In genomic region chr6:169666441-169666840, GRCh38 we compare ENCODE assay signal across 26 cellular contexts.
"Had no signal": no experiment of that assay in that cellular context is flagged by ENCODE, and none has a peak within 500 bp of the region (broad histone marks: within the 10 kb centered on the region; RNA-seq: fewer than 3 reads in every experiment).

No MANE protein-coding gene starts in this region.

- H3K4me1 Mint-ChIP-seq: endodermal cell had no signal

- H3K27me3 Mint-ChIP-seq: dendritic cell treated with granulocyte-macrophage colony-stimulating factor and Interleukin-4, amounts not matched to agents 40 ng/mL and 50 ng/mL, for 4 days; memory B cell; natural killer cell treated with Interleukin-12 subunit alpha and Interleukin-12 subunit beta and Interleukin-15 and Interleukin-18, amount 100 ng/mL, for 72 hours; stimulated activated naive B cell treated with anti-CD40 and anti-IgM and Interleukin-4, amounts not matched to agents 10 μg/mL and 1 μg/mL and 100 μg/mL, for 72 hours; stimulated activated naive CD8-positive, alpha-beta T cell treated with anti-CD3 and anti-CD28 coated beads, Interleukin-15, Interleukin-2, amounts not matched to agents 100 ng/mL and 50 ng/mL, for 24 hours had no signal

- H3K9me3 ChIP-seq: colonic mucosa, gastrocnemius medialis, ovary, psoas muscle, spleen, thoracic aorta, tibial nerve, upper lobe of left lung, uterus had no signal

- H3K36me3 ChIP-seq: colonic mucosa, ovary, uterus had no signal

- DNase-seq: colonic mucosa; effector CD8-positive, alpha-beta T cell; endodermal cell; foreskin fibroblast; gastrocnemius medialis; head of caudate nucleus; left ventricle myocardium superior; occipital lobe; ovary; posterior cingulate gyrus; psoas muscle; right cardiac atrium; spleen; stimulated activated CD4-positive, alpha-beta T cell treated with anti-CD3 and anti-CD28 coated beads, Interleukin-4, amount 100 ng/mL, for 4 hours; stimulated activated naive B cell treated with anti-CD40 and anti-IgM and Interleukin-4, amounts not matched to agents 10 μg/mL and 1 μg/mL and 100 μg/mL, for 72 hours; uterus had no signal

- H3K4me3 Mint-ChIP-seq: dendritic cell treated with granulocyte-macrophage colony-stimulating factor and Interleukin-4, amounts not matched to agents 40 ng/mL and 50 ng/mL, for 4 days; endodermal cell; memory B cell; natural killer cell treated with Interleukin-12 subunit alpha and Interleukin-12 subunit beta and Interleukin-15 and Interleukin-18, amount 100 ng/mL, for 72 hours; stimulated activated naive B cell treated with anti-CD40 and anti-IgM and Interleukin-4, amounts not matched to agents 10 μg/mL and 1 μg/mL and 100 μg/mL, for 72 hours; stimulated activated naive CD8-positive, alpha-beta T cell treated with anti-CD3 and anti-CD28 coated beads, Interleukin-15, Interleukin-2, amounts not matched to agents 100 ng/mL and 50 ng/mL, for 24 hours had no signal

- H3K4me3 ChIP-seq: colonic mucosa, gastrocnemius medialis, lung, ovary, psoas muscle, skin epidermis, spleen, thoracic aorta, tibial nerve, upper lobe of left lung, uterus had no signal

- H3K27me3 ChIP-seq: colonic mucosa, gastrocnemius medialis, ovary, spleen, tibial nerve, upper lobe of left lung, uterus had no signal

- H3K4me1 ChIP-seq: colonic mucosa, gastrocnemius medialis, psoas muscle, uterus had no signal

- H3K27ac Mint-ChIP-seq: dendritic cell treated with granulocyte-macrophage colony-stimulating factor and Interleukin-4, amounts not matched to agents 40 ng/mL and 50 ng/mL, for 4 days; endodermal cell; memory B cell; natural killer cell treated with Interleukin-12 subunit alpha and Interleukin-12 subunit beta and Interleukin-15 and Interleukin-18, amount 100 ng/mL, for 72 hours; stimulated activated naive B cell treated with anti-CD40 and anti-IgM and Interleukin-4, amounts not matched to agents 10 μg/mL and 1 μg/mL and 100 μg/mL, for 72 hours; stimulated activated naive CD8-positive, alpha-beta T cell treated with anti-CD3 and anti-CD28 coated beads, Interleukin-15, Interleukin-2, amounts not matched to agents 100 ng/mL and 50 ng/mL, for 24 hours had no signal

- H3K9me3 Mint-ChIP-seq: dendritic cell treated with granulocyte-macrophage colony-stimulating factor and Interleukin-4, amounts not matched to agents 40 ng/mL and 50 ng/mL, for 4 days; endodermal cell; memory B cell; natural killer cell treated with Interleukin-12 subunit alpha and Interleukin-12 subunit beta and Interleukin-15 and Interleukin-18, amount 100 ng/mL, for 72 hours; stimulated activated naive B cell treated with anti-CD40 and anti-IgM and Interleukin-4, amounts not matched to agents 10 μg/mL and 1 μg/mL and 100 μg/mL, for 72 hours; stimulated activated naive CD8-positive, alpha-beta T cell treated with anti-CD3 and anti-CD28 coated beads, Interleukin-15, Interleukin-2, amounts not matched to agents 100 ng/mL and 50 ng/mL, for 24 hours had no signal

- ATAC-seq: esophagus mucosa; gastrocnemius medialis; left ventricle myocardium superior; natural killer cell treated with Interleukin-12 subunit alpha and Interleukin-12 subunit beta and Interleukin-15 and Interleukin-18, amount 100 ng/mL, for 72 hours; psoas muscle; right cardiac atrium; stimulated activated naive B cell treated with anti-CD40 and anti-IgM and Interleukin-4, amounts not matched to agents 10 μg/mL and 1 μg/mL and 100 μg/mL, for 72 hours had no signal
